ENCODE assay signal across 11 cellular contexts in genomic region chr9:89489548-89490527, GRCh38. TPM values are rescaled to one million over a fixed set of nuclear protein-coding genes. Genes with fewer than 3 reads are reported as not detected.
A peak's percentile ranks its signal among the peaks of the same experiment; 100 is the strongest.
DNase-seq lines count a peak whose midpoint lies in the region; ATAC-seq, FAIRE-seq and TF ChIP-seq lines count a peak whose summit lies in the region.
"Had no signal": no experiment of that assay in that cellular context is flagged by ENCODE, and none has a peak within 500 bp of the region (broad histone marks: within the 10 kb centered on the region; RNA-seq: fewer than 3 reads in every experiment).

No MANE protein-coding gene starts in this region.

- FAIRE-seq in D721Med (lab: Jason Lieb, UNC) (no peak), RCC 7860 (lab: Jason Lieb, UNC) (no peak)
- FAIRE-seq: A204.1 had no signal

- peak overlapping the region; percentile 87 for H3K27ac Mint-ChIP-seq in activated CD4-positive, alpha-beta T cell treated with anti-CD3 and anti-CD28 coated beads for 36 hours
- H3K27ac Mint-ChIP-seq in activated CD8-positive, alpha-beta T cell treated with anti-CD3 and anti-CD28 coated beads for 36 hours: peak overlapping the region; percentile 89
- peak overlapping the region; percentile 87 to 91 for H3K27ac Mint-ChIP-seq in effector memory CD8-positive, alpha-beta T cell
- peak overlapping the region; percentile 65 for H3K27ac Mint-ChIP-seq in stimulated activated naive B cell treated with anti-CD40 and anti-IgM and Interleukin-4, amounts not matched to agents 10 μg/mL and 1 μg/mL and 100 μg/mL, for 72 hours

- peak overlapping the region; percentile 51 for H3K4me3 Mint-ChIP-seq in activated CD4-positive, alpha-beta T cell treated with anti-CD3 and anti-CD28 coated beads for 36 hours
- peak overlapping the region; percentile 61 for H3K4me3 Mint-ChIP-seq in activated CD8-positive, alpha-beta T cell treated with anti-CD3 and anti-CD28 coated beads for 36 hours
- peak overlapping the region; percentile 89 to 91 for H3K4me3 Mint-ChIP-seq in effector memory CD8-positive, alpha-beta T cell
- peak overlapping the region; percentile 38 to 52 for H3K4me3 Mint-ChIP-seq in stimulated activated naive B cell treated with anti-CD40 and anti-IgM and Interleukin-4, amounts not matched to agents 10 μg/mL and 1 μg/mL and 100 μg/mL, for 72 hours

- CTCF ChIA-PET in activated CD4-positive, alpha-beta T cell treated with anti-CD3 and anti-CD28 coated beads for 36 hours (lab: Charles Lee): interaction anchor here (0.7 to 3.7 kb wide), 9 partner anchors 8 to 80 kb away, joined by 3 to 21 read pairs (median 4); partner anchors contain the start of gene SEMA4D
- CTCF ChIA-PET in activated CD8-positive, alpha-beta T cell treated with anti-CD3 and anti-CD28 coated beads for 36 hours (lab: Charles Lee): interaction anchor here (0.8 to 4.6 kb wide), 9 partner anchors 9 to 80 kb away, joined by 3 to 32 read pairs (median 3); no protein-coding TSS in a partner anchor

- POLR2A ChIA-PET in activated CD4-positive, alpha-beta T cell treated with anti-CD3 and anti-CD28 coated beads for 36 hours (lab: Charles Lee): interaction anchor here (0.7 to 1.4 kb wide), 2 partner anchors 10 to 40 kb away, joined by 3 to 4 read pairs; no protein-coding TSS in a partner anchor
- POLR2A ChIA-PET in activated CD8-positive, alpha-beta T cell treated with anti-CD3 and anti-CD28 coated beads for 36 hours (lab: Charles Lee): interaction anchor here (0.9 to 2.0 kb wide), 10 partner anchors 8 to 82 kb away, joined by 3 to 8 read pairs (median 4); no protein-coding TSS in a partner anchor

- peaks cover 4% of the 10 kb centered on the region for H3K9me3 Mint-ChIP-seq in activated CD4-positive, alpha-beta T cell treated with anti-CD3 and anti-CD28 coated beads for 36 hours (ENCODE audit: low read depth)
- H3K9me3 Mint-ChIP-seq in activated CD8-positive, alpha-beta T cell treated with anti-CD3 and anti-CD28 coated beads for 36 hours: peaks cover 1% of the 10 kb centered on the region
- no peaks in the 10 kb centered on the region for H3K9me3 Mint-ChIP-seq in effector memory CD8-positive, alpha-beta T cell
- peaks cover 2 to 4% of the 10 kb centered on the region in 2 donors for H3K9me3 Mint-ChIP-seq in stimulated activated naive B cell treated with anti-CD40 and anti-IgM and Interleukin-4, amounts not matched to agents 10 μg/mL and 1 μg/mL and 100 μg/mL, for 72 hours

- DNase-seq in activated CD4-positive, alpha-beta T cell treated with anti-CD3 and anti-CD28 coated beads for 36 hours: no peak
- no peak for DNase-seq in activated CD4-positive, alpha-beta T cell treated with anti-CD3 and anti-CD28 coated beads, Interleukin-2, amount 50 U/mL, for 4 hours
- DNase-seq in activated CD8-positive, alpha-beta T cell treated with anti-CD3 and anti-CD28 coated beads for 36 hours: no peak
- DNase-seq in effector memory CD8-positive, alpha-beta T cell: peak in 2 of 3 experiments; percentile 38 to 56
- no peak for DNase-seq in stimulated activated naive B cell treated with anti-CD40 and anti-IgM and Interleukin-4, amounts not matched to agents 10 μg/mL and 1 μg/mL and 100 μg/mL, for 72 hours
- DNase-seq in D721Med (ENCODE audit: insufficient read length, low spot score): no peak
- no peak for DNase-seq in RCC 7860 (ENCODE audit: low spot score)
- no peak for DNase-seq in activated gamma-delta T cell treated with Interleukin-2 at 50 U/mL for 16 hours
- DNase-seq: KG1, NCI-H2171 had no signal

- H3K36me3 Mint-ChIP-seq in activated CD4-positive, alpha-beta T cell treated with anti-CD3 and anti-CD28 coated beads for 36 hours (ENCODE audit: low read depth): peaks cover 52% of the 10 kb centered on the region
- H3K36me3 Mint-ChIP-seq in activated CD8-positive, alpha-beta T cell treated with anti-CD3 and anti-CD28 coated beads for 36 hours (ENCODE audit: low read depth): peaks cover 74% of the 10 kb centered on the region
- H3K36me3 Mint-ChIP-seq in effector memory CD8-positive, alpha-beta T cell (ENCODE audit: insufficient read depth): peaks cover 36% of the 10 kb centered on the region
- peaks cover 44 to 65% of the 10 kb centered on the region in 2 donors for H3K36me3 Mint-ChIP-seq in stimulated activated naive B cell treated with anti-CD40 and anti-IgM and Interleukin-4, amounts not matched to agents 10 μg/mL and 1 μg/mL and 100 μg/mL, for 72 hours

- H3K27me3 Mint-ChIP-seq in activated CD4-positive, alpha-beta T cell treated with anti-CD3 and anti-CD28 coated beads for 36 hours: no peaks in the 10 kb centered on the region
- no peaks in the 10 kb centered on the region for H3K27me3 Mint-ChIP-seq in activated CD8-positive, alpha-beta T cell treated with anti-CD3 and anti-CD28 coated beads for 36 hours
- no peaks in the 10 kb centered on the region for H3K27me3 Mint-ChIP-seq in effector memory CD8-positive, alpha-beta T cell
- H3K27me3 Mint-ChIP-seq in stimulated activated naive B cell treated with anti-CD40 and anti-IgM and Interleukin-4, amounts not matched to agents 10 μg/mL and 1 μg/mL and 100 μg/mL, for 72 hours: no peaks in the 10 kb centered on the region

- no peak for TF ChIP-seq CTCF in activated CD8-positive, alpha-beta T cell treated with anti-CD3 and anti-CD28 coated beads for 36 hours (IDR thresholded peaks at IDR 0.05)
- TF ChIP-seq CTCF in D721Med (IDR thresholded peaks at IDR 0.05; ENCODE audit: insufficient read depth, missing control alignments): no peak

- ATAC-seq in activated CD4-positive, alpha-beta T cell treated with anti-CD3 and anti-CD28 coated beads for 36 hours: peak; percentile 45
- peak; percentile 66 for ATAC-seq in activated CD8-positive, alpha-beta T cell treated with anti-CD3 and anti-CD28 coated beads for 36 hours
- ATAC-seq in effector memory CD8-positive, alpha-beta T cell (replicated peaks): peak; percentile 90
- peak; percentile 49 to 50 for ATAC-seq in stimulated activated naive B cell treated with anti-CD40 and anti-IgM and Interleukin-4, amounts not matched to agents 10 μg/mL and 1 μg/mL and 100 μg/mL, for 72 hours (replicated peaks)

- intact Hi-C loops in activated CD4-positive, alpha-beta T cell treated with anti-CD3 and anti-CD28 coated beads for 36 hours (cut with DNase I, micrococcal nuclease): loop anchor here in 1 of 2 experiments (2.0 to 10.0 kb wide), 2 partner anchors 69 to 1935 kb away; partner anchors contain the start of gene NFIL3
- intact Hi-C loops in activated CD8-positive, alpha-beta T cell treated with anti-CD3 and anti-CD28 coated beads for 36 hours (cut with micrococcal nuclease): loop anchor here (5.0 kb wide), 1 partner anchor 47 kb away; no protein-coding TSS in a partner anchor

- H3K4me1 Mint-ChIP-seq in activated CD4-positive, alpha-beta T cell treated with anti-CD3 and anti-CD28 coated beads for 36 hours: peaks cover 95% of the 10 kb centered on the region
- H3K4me1 Mint-ChIP-seq in activated CD8-positive, alpha-beta T cell treated with anti-CD3 and anti-CD28 coated beads for 36 hours (ENCODE audit: low read depth): peaks cover 95% of the 10 kb centered on the region
- H3K4me1 Mint-ChIP-seq in effector memory CD8-positive, alpha-beta T cell (ENCODE audit: low read depth in 2 of 2): peaks cover 84 to 91% of the 10 kb centered on the region in 2 donors
- H3K4me1 Mint-ChIP-seq in stimulated activated naive B cell treated with anti-CD40 and anti-IgM and Interleukin-4, amounts not matched to agents 10 μg/mL and 1 μg/mL and 100 μg/mL, for 72 hours: peaks cover 63 to 96% of the 10 kb centered on the region in 2 donors

RNA-seq across cellular contexts. Expression of gene SEMA4D, which starts 8.1 kb away (rescaled TPM):
- 100 to 1,000 TPM; 215 to 226 TPM for total RNA-seq in activated CD4-positive, alpha-beta T cell treated with anti-CD3 and anti-CD28 coated beads for 36 hours
- total RNA-seq in activated CD8-positive, alpha-beta T cell treated with anti-CD3 and anti-CD28 coated beads for 36 hours: 100 to 1,000 TPM; 290 to 317 TPM

Comparison
In these comparisons a context has a peak if more than half of its experiments do, and no peak if none do; other contexts are left out.
1. DNase-seq: peak in effector memory CD8-positive, alpha-beta T cell (2 of 3); none in activated CD4-positive, alpha-beta T cell treated with anti-CD3 and anti-CD28 coated beads for 36 hours (single experiment), activated CD4-positive, alpha-beta T cell treated with anti-CD3 and anti-CD28 coated beads, Interleukin-2, amount 50 U/mL, for 4 hours (0 of 2), activated CD8-positive, alpha-beta T cell treated with anti-CD3 and anti-CD28 coated beads for 36 hours (single experiment), stimulated activated naive B cell treated with anti-CD40 and anti-IgM and Interleukin-4, amounts not matched to agents 10 μg/mL and 1 μg/mL and 100 μg/mL, for 72 hours (single experiment), D721Med (single experiment), RCC 7860 (single experiment) and activated gamma-delta T cell treated with Interleukin-2 at 50 U/mL for 16 hours (single experiment).
2. Peak in every context shown above with its lines, with median percentiles within 50 percentile points of each other: ATAC-seq, H3K27ac Mint-ChIP-seq and H3K4me3 Mint-ChIP-seq.